Comparison of ENCODE assay signal across 18 cellular contexts in genomic region chr17:43482103-43483012, GRCh38. TPM values are rescaled to one million over a fixed set of nuclear protein-coding genes. Genes with fewer than 3 reads are reported as not detected.
DNase-seq lines count a peak whose midpoint lies in the region; ATAC-seq, FAIRE-seq and TF ChIP-seq lines count a peak whose summit lies in the region.
"Had no signal": no experiment of that assay in that cellular context is flagged by ENCODE, and none has a peak within 500 bp of the region (broad histone marks: within the 10 kb centered on the region; RNA-seq: fewer than 3 reads in every experiment).

No MANE protein-coding gene starts in this region.

- H3K23me2 ChIP-seq in H1 (ENCODE audit: low read depth, low read length), result peaks cover 7% of the 10 kb centered on the region

- H3K79me2 ChIP-seq in H1 (ENCODE audit: control insufficient read depth in 1 of 2, insufficient read depth in 2 of 2, low read length in 2 of 2), result peaks cover 22 to 35% of the 10 kb centered on the region in 2 experiments

- H3K4me2 ChIP-seq in H1 (ENCODE audit: insufficient read depth in 1 of 2, low read depth in 2 of 2, low read length in 2 of 2), result no peak overlapping the region
- no peak overlapping the region for H3K4me2 ChIP-seq in neuronal stem cell (ENCODE audit: insufficient read depth, low read length, poor library complexity, severe bottlenecking)

- 89% methylated on average over 11 of the region's 11 CpGs; no CpG with 5 or more reads in 1 of the 2 experiments for WGBS in H1 (ENCODE audit: extremely low coverage in 1 of 2, insufficient coverage in 1 of 2, insufficient read length in 1 of 2, insufficient replicate concordance in 2 of 2, low coverage in 1 of 2, low lambda C conversion rate in 2 of 2, missing lambda C conversion rate in 1 of 2), 2 experiments
- WGBS in neuronal stem cell (ENCODE audit: extremely low coverage in 2 of 2, insufficient read length in 2 of 2, insufficient replicate concordance in 1 of 2), 2 donors, result no CpG with 5 or more reads among the region's 11 CpGs
- 84 to 92% (median 87%) methylated on average over 11 of the region's 11 CpGs for WGBS in psoas muscle, 3 donors

- intact Hi-C loops in psoas muscle (cut with DNase I), result loop anchor here (1.0 to 10.0 kb wide), 4 partner anchors 88 to 268 kb away; partner anchors contain the start of gene TMEM106A (in 1 of the 2)

- H4K20me1 ChIP-seq in H1 (replicated peaks in 1 of 2; ENCODE audit: control insufficient read depth in 1 of 2, insufficient read depth in 2 of 2, low read length in 2 of 2), result peaks cover 0 to 4% of the 10 kb centered on the region in 2 experiments

- H3K4me1 ChIP-seq in H1 (replicated peaks in 1 of 4; ENCODE audit: control insufficient read depth in 3 of 4, insufficient read depth in 4 of 4, low read length in 3 of 4) (peaks cover 0 to 6% (median under 1%) of the 10 kb centered on the region in 4 experiments; a peak in 4 of 7 replicates), neuronal stem cell (ENCODE audit: control insufficient read depth in 2 of 2, insufficient read depth in 1 of 2, low read depth in 1 of 2, low read length in 2 of 2) (peaks cover 4 to 7% of the 10 kb centered on the region in 2 donors), psoas muscle (peaks cover 17% of the 10 kb centered on the region)

- H3K4me3 ChIP-seq in H1 (ENCODE audit: extremely low read depth in 1 of 4, insufficient read depth in 2 of 4, low read depth in 3 of 4, low read length in 4 of 4), result no peak overlapping the region
- no peak overlapping the region for H3K4me3 ChIP-seq in neuronal stem cell (ENCODE audit: low read length in 2 of 2)
- no peak overlapping the region for H3K4me3 ChIP-seq in psoas muscle
- H3K4me3 ChIP-seq: colonic mucosa, mucosa of descending colon had no signal

- H2BK120ac ChIP-seq in H1 (replicated peaks; ENCODE audit: low read depth, low read length) (no peak overlapping the region), neuronal stem cell (ENCODE audit: low read depth, low read length) (no peak overlapping the region)

- no peak overlapping the region for H4K8ac ChIP-seq in H1 (ENCODE audit: extremely low read depth, insufficient read depth, low read length)
- no peak overlapping the region for H4K8ac ChIP-seq in neuronal stem cell (ENCODE audit: low read depth, low read length)

- H3K27ac ChIP-seq in C4-2B (peak overlapping the region; percentile 84), H1 (ENCODE audit: low read depth, low read length) (no peak overlapping the region; the same call in 1 of the 2 replicates), neuronal stem cell (replicated peaks; ENCODE audit: low read length) (no peak overlapping the region), psoas muscle (no peak overlapping the region)

- H3K14ac ChIP-seq in H1 (ENCODE audit: insufficient read length), result no peak overlapping the region
- H3K14ac ChIP-seq in neuronal stem cell (ENCODE audit: low read length), result no peak overlapping the region

- no peak overlapping the region for H3K23ac ChIP-seq in H1 (ENCODE audit: insufficient read length)
- no peak overlapping the region for H3K23ac ChIP-seq in neuronal stem cell (ENCODE audit: low read depth, low read length, poor library complexity)

- H4K5ac ChIP-seq in H1 (ENCODE audit: insufficient read length, low read depth, low read length), result no peak overlapping the region

- DNase-seq in LHCN-M2 (ENCODE audit: low read depth) (peak; percentile 13), H1 (ENCODE audit: low read depth in 1 of 2, low spot score in 2 of 2) (no peak), neuronal stem cell (ENCODE audit: low spot score) (no peak), NCI-H1436 (lab: John Stamatoyannopoulos, UW) (no peak), NCI-H2081 (lab: John Stamatoyannopoulos, UW) (no peak), COLO668 (lab: John Stamatoyannopoulos, UW; ENCODE audit: unreplicated experiment) (no peak), psoas muscle (no peak)
- DNase-seq: activated CD8-positive, alpha-beta memory T cell treated with anti-CD3 and anti-CD28 coated beads, Interleukin-2, amount 50 U/mL, for 48 hours; amniotic stem cell; BE2C; EL; KG1; mucosa of descending colon; NCI-H187 treated with DMSO at 0.1 percent for 48 hours; NCI-H748 treated with DMSO at 0.1 percent for 48 hours; SHP77 treated with DMSO at 0.1 percent for 48 hours had no signal

- H4K91ac ChIP-seq in H1 (replicated peaks; ENCODE audit: insufficient read length, low read length), result no peak overlapping the region
- H4K91ac ChIP-seq in neuronal stem cell (ENCODE audit: low read depth, low read length, poor library complexity), result no peak overlapping the region

- H2BK5ac ChIP-seq in H1 (ENCODE audit: low read depth, low read length) (no peak overlapping the region), neuronal stem cell (ENCODE audit: low read length) (no peak overlapping the region)

- POLR2A ChIA-PET in H1 (lab: Charles Lee; ENCODE audit: partially characterized antibody), result interaction anchor here (1.0 to 5.0 kb wide), 7 partner anchors 14 to 121 kb away, joined by 3 to 62 read pairs (median 8); partner anchors contain the start of gene ARL4D

- H2BK20ac ChIP-seq in H1 (ENCODE audit: low read length), result no peak overlapping the region

- H2AFZ ChIP-seq in H1 (ENCODE audit: low read length), result 0 out of 2 replicates have a peak overlapping the region, but pooled peaks have one; percentile 86
- peak overlapping the region; percentile 98 for H2AFZ ChIP-seq in neuronal stem cell (ENCODE audit: low read length)

- no peak overlapping the region for H3K4ac ChIP-seq in H1 (replicated peaks; ENCODE audit: insufficient read length, low read depth, low read length)
- no peak overlapping the region for H3K4ac ChIP-seq in neuronal stem cell (ENCODE audit: low read length)

- H3K9ac ChIP-seq in H1 (replicated peaks in 1 of 4; ENCODE audit: extremely low read depth in 1 of 4, low read depth in 3 of 4, low read length in 3 of 4) (no peak overlapping the region), neuronal stem cell (ENCODE audit: low read depth, low read length, poor library complexity) (no peak overlapping the region)

- no peak for TF ChIP-seq CTCF in C4-2B (conservative IDR thresholded peaks at IDR 0.05)
- no peak for TF ChIP-seq CTCF in H1 (IDR thresholded peaks at IDR 0.05; ENCODE audit: control extremely low read depth in 1 of 3, insufficient read depth in 1 of 3, low read depth in 1 of 3, low read length in 3 of 3)
- TF ChIP-seq CTCF in psoas muscle (IDR thresholded peaks at IDR 0.05), result no peak

- H2BK12ac ChIP-seq in H1 (ENCODE audit: low read depth, low read length), result no peak overlapping the region
- H2BK12ac ChIP-seq in neuronal stem cell (ENCODE audit: low read length), result no peak overlapping the region

- no peak overlapping the region for H3K18ac ChIP-seq in H1 (ENCODE audit: extremely low read depth, low read length)
- no peak overlapping the region for H3K18ac ChIP-seq in neuronal stem cell (ENCODE audit: low read length)

- peaks cover 3% of the 10 kb centered on the region; the same call in 1 of the 2 replicates for H3K79me1 ChIP-seq in H1 (ENCODE audit: low read depth, low read length)
- H3K79me1 ChIP-seq in neuronal stem cell (ENCODE audit: low read depth, low read length), result peaks cover 7% of the 10 kb centered on the region

- H3K9me3 ChIP-seq in H1 (ENCODE audit: insufficient read depth in 2 of 2, low read depth in 1 of 2, low read length in 1 of 2) (no peaks in the 10 kb centered on the region), neuronal stem cell (replicated peaks in 1 of 2; ENCODE audit: control insufficient read depth in 2 of 2, insufficient read depth in 1 of 2, low read depth in 1 of 2, low read length in 2 of 2) (no peaks in the 10 kb centered on the region), psoas muscle (no peaks in the 10 kb centered on the region)
- H3K9me3 ChIP-seq: BE2C, colonic mucosa, mucosa of descending colon had no signal

- no peak for TF ChIP-seq RAD21 in H1 (IDR thresholded peaks at IDR 0.05 in 1 of 2, conservative IDR thresholded peaks at IDR 0.05 in 1 of 2; ENCODE audit: low read depth in 2 of 2, low read length in 2 of 2)

- H3K27me3 ChIP-seq in H1 (replicated peaks in 1 of 4; ENCODE audit: control insufficient read depth in 3 of 4, extremely low read depth in 1 of 4, insufficient read depth in 3 of 4, low read length in 3 of 4), result no peaks in the 10 kb centered on the region
- no peaks in the 10 kb centered on the region for H3K27me3 ChIP-seq in neuronal stem cell (ENCODE audit: control insufficient read depth in 3 of 3, insufficient read depth in 3 of 3, low read depth in 1 of 3, low read length in 3 of 3)
- no peaks in the 10 kb centered on the region for H3K27me3 ChIP-seq in psoas muscle (ENCODE audit: insufficient read depth in 3 of 3, low read length in 2 of 3)
- H3K27me3 ChIP-seq: BE2C, colonic mucosa had no signal

- no peaks in the 10 kb centered on the region for H3K36me3 ChIP-seq in H1 (ENCODE audit: control insufficient read depth in 2 of 4, insufficient read depth in 4 of 4, low read length in 3 of 4)
- H3K36me3 ChIP-seq in neuronal stem cell (replicated peaks in 1 of 2; ENCODE audit: control insufficient read depth in 2 of 2, insufficient read depth in 2 of 2, low read length in 2 of 2), result no peaks in the 10 kb centered on the region
- H3K36me3 ChIP-seq in psoas muscle (ENCODE audit: insufficient read depth in 1 of 2, low read depth in 1 of 2), result no peaks in the 10 kb centered on the region
- H3K36me3 ChIP-seq: BE2C, colonic mucosa had no signal

- TF ChIP-seq EP300 in H1 (IDR thresholded peaks at IDR 0.05; ENCODE audit: borderline replicate concordance in 1 of 2, low read depth in 2 of 2, low read length in 2 of 2), result no peak

- H2BK15ac ChIP-seq in H1 (ENCODE audit: low read length) (no peak overlapping the region), neuronal stem cell (ENCODE audit: low read length) (no peak overlapping the region)

- H2AK5ac ChIP-seq in H1 (ENCODE audit: low read depth, low read length) (no peak overlapping the region; the same call in 1 of the 2 replicates), neuronal stem cell (ENCODE audit: low read depth, low read length) (no peak overlapping the region)

- no peak for ATAC-seq in psoas muscle
- ATAC-seq: mucosa of descending colon had no signal

- H3K56ac ChIP-seq in H1 (replicated peaks; ENCODE audit: insufficient read length, low read depth, low read length), result no peak overlapping the region

- CTCF ChIA-PET in H1 (lab: Charles Lee; ENCODE audit: partially characterized antibody), result interaction anchor here (0.6 to 10.6 kb wide), 28 partner anchors 8 to 1237 kb away, joined by 3 to 296 read pairs (median 4); partner anchors contain the start of gene ARL4D

- FAIRE-seq in H1 (lab: Jason Lieb, UNC), result no peak

- no peak for TF ChIP-seq POLR2A in H1 (IDR thresholded peaks at IDR 0.05; ENCODE audit: control extremely low read depth in 1 of 2, low read depth in 2 of 2, low read length in 2 of 2)

RNA-seq across cellular contexts. Expression of gene DHX8, which starts 1.4 kb away (rescaled TPM):
- total RNA-seq in LHCN-M2 (2014; rRNA removed) (35.8 and 41.8 TPM in 2 replicates), psoas muscle (10 to 100 TPM; 22.5 to 42.5 (median 27.9) TPM)
- 27.6 TPM for polyA plus RNA-seq in LHCN-M2 (2012)
- total RNA-seq in H1 (2021; fragmentation: NEBNext Ultra II Directional; extraction: Animal tissue kit (Norgen Biotek cat#: 25700)), result 57.0 and 59.4 TPM in 2 replicates
- polyA plus RNA-seq in H1 (2011; rRNA removed) (24.8 and 30.5 TPM in 2 replicates), psoas muscle (10 to 100 TPM; 13.4 to 28.3 (median 21.7) TPM)
- 28.4 TPM for polyA plus RNA-seq in H1 (2011; cell fraction: cytosol; rRNA removed)
- 40.8 TPM for polyA plus RNA-seq in H1 (2011; cell fraction: nucleus; rRNA removed)
- 36.9 to 50.2 TPM (median 37.4 TPM) in 4 replicates for polyA plus RNA-seq in H1 (2012, experiment 1 of 2)
- polyA plus RNA-seq in H1 (2012, experiment 2 of 2), result 5.1 TPM
- 32.9 TPM for polyA plus RNA-seq in H1 (2013, experiment 1 of 2)
- 33.1 TPM for polyA plus RNA-seq in H1 (2013, experiment 2 of 2)
- 63.5 and 72.5 TPM in 2 replicates for polyA minus RNA-seq in H1 (2011; rRNA and poly(A)+ RNA removed)
- polyA minus RNA-seq in H1 (2011; cell fraction: cytosol; rRNA and poly(A)+ RNA removed), result 29.9 TPM
- 31.9 TPM for polyA minus RNA-seq in H1 (2011; cell fraction: nucleus; rRNA and poly(A)+ RNA removed)
- polyA plus RNA-seq in neuronal stem cell (2013, experiment 1 of 2), result 31.2 TPM
- polyA plus RNA-seq in neuronal stem cell (2013, experiment 2 of 2), result 29.4 TPM
